In genomic region chr16:57297856-57298255, GRCh38 we compare ENCODE assay signal across 11 cellular contexts. TPM values are rescaled to one million over a fixed set of nuclear protein-coding genes. Genes with fewer than 3 reads are reported as not detected.
DNase-seq lines count a peak whose midpoint lies in the region; ATAC-seq and TF ChIP-seq lines count a peak whose summit lies in the region.
"Had no signal": no experiment of that assay in that cellular context is flagged by ENCODE, and none has a peak within 500 bp of the region (broad histone marks: within the 10 kb centered on the region; RNA-seq: fewer than 3 reads in every experiment).

No MANE protein-coding gene starts in this region.

- H2BK5ac ChIP-seq in mesendoderm (ENCODE audit: low read length): no peak overlapping the region

- no peak overlapping the region for H3K9ac ChIP-seq in mesendoderm (ENCODE audit: low read length)

- no peak overlapping the region for H4K8ac ChIP-seq in mesendoderm (ENCODE audit: low read depth, low read length)

- CTCF ChIA-PET in Caco-2 (lab: Charles Lee): no interaction called here
- CTCF ChIA-PET in activated CD8-positive, alpha-beta memory T cell treated with anti-CD3 and anti-CD28 coated beads, Interleukin-2, amount 10 ng/mL, durations not matched to agents 7 days and 5 days (lab: Charles Lee): interaction anchor here (12.5 kb wide), 1 partner anchor 120 kb away, joined by 283 read pairs; no protein-coding TSS in a partner anchor

- no peak overlapping the region for H4K5ac ChIP-seq in mesendoderm (ENCODE audit: low read length)

- TF ChIP-seq CTCF in Caco-2 (IDR thresholded peaks at IDR 0.05; ENCODE audit: insufficient read depth in 1 of 2, low read depth in 1 of 2, low read length in 1 of 2, severe bottlenecking in 1 of 2, unreplicated experiment in 1 of 2) (no peak), WERI-Rb-1 (IDR thresholded peaks at IDR 0.05; ENCODE audit: low read depth, low read length) (no peak)

- no peaks in the 10 kb centered on the region for H3K27me3 Mint-ChIP-seq in Caco-2 (ENCODE audit: insufficient read depth, unreplicated experiment)
- H3K27me3 Mint-ChIP-seq in activated CD8-positive, alpha-beta memory T cell treated with anti-CD3 and anti-CD28 coated beads, Interleukin-2, amount 10 ng/mL, durations not matched to agents 7 days and 5 days: no peaks in the 10 kb centered on the region

- POLR2A ChIA-PET in Caco-2 (lab: Charles Lee): no interaction called here

- no CpG with 5 or more reads among the region's 13 CpGs for WGBS in mesendoderm (ENCODE audit: extremely low coverage, insufficient coverage, low lambda C conversion rate)

- no peak overlapping the region for H2AK5ac ChIP-seq in mesendoderm (ENCODE audit: low read length)

- H3K56ac ChIP-seq in mesendoderm (ENCODE audit: low read length): no peak overlapping the region

- no peak overlapping the region for H3K4me2 ChIP-seq in mesendoderm (ENCODE audit: low read length)

- no peaks in the 10 kb centered on the region for H3K79me2 ChIP-seq in mesendoderm (ENCODE audit: control insufficient read depth, insufficient read depth, low read length)

- no TSS peak for BruUV-seq in Caco-2 (replicated peaks; lab: Mats Ljungman, UMichigan)

- H3K23ac ChIP-seq in mesendoderm (ENCODE audit: low read length): no peak overlapping the region

- no peaks in the 10 kb centered on the region for H3K9me3 ChIP-seq in Caco-2
- H3K9me3 ChIP-seq in WERI-Rb-1 (ENCODE audit: severe bottlenecking): no peaks in the 10 kb centered on the region

- H3K9me3 Mint-ChIP-seq in Caco-2 (ENCODE audit: unreplicated experiment): no peaks in the 10 kb centered on the region
- H3K9me3 Mint-ChIP-seq in activated CD8-positive, alpha-beta memory T cell treated with anti-CD3 and anti-CD28 coated beads, Interleukin-2, amount 10 ng/mL, durations not matched to agents 7 days and 5 days (ENCODE audit: low read depth): no peaks in the 10 kb centered on the region
- H3K9me3 Mint-ChIP-seq: stimulated activated effector memory CD8-positive, alpha-beta T cell treated with anti-CD3 and anti-CD28 coated beads, Interleukin-12 subunit alpha, Interleukin-12 subunit beta, amount 100 ng/mL, for 72 hours had no signal

- no peak overlapping the region for H2BK15ac ChIP-seq in mesendoderm (replicated peaks; ENCODE audit: low read depth)

- no peak overlapping the region for H3K27ac ChIP-seq in mesendoderm (ENCODE audit: low read depth, low read length)
- H3K27ac ChIP-seq in WERI-Rb-1: no peak overlapping the region

- H3K36me3 ChIP-seq in Caco-2 (ENCODE audit: control insufficient read depth, insufficient read depth, low read length): no peaks in the 10 kb centered on the region
- H3K36me3 ChIP-seq in mesendoderm (ENCODE audit: control insufficient read depth, insufficient read depth, low read length): no peaks in the 10 kb centered on the region
- no peaks in the 10 kb centered on the region for H3K36me3 ChIP-seq in WERI-Rb-1

- H3K4me3 ChIP-seq in Caco-2 (ENCODE audit: low read depth, low read length) (no peak overlapping the region), mesendoderm (ENCODE audit: low read length) (no peak overlapping the region), WERI-Rb-1 (ENCODE audit: low read depth, low read length) (no peak overlapping the region)

- peak overlapping the region; percentile 56 for H3K4me3 Mint-ChIP-seq in Caco-2 (ENCODE audit: unreplicated experiment)
- H3K4me3 Mint-ChIP-seq in activated CD8-positive, alpha-beta memory T cell treated with anti-CD3 and anti-CD28 coated beads, Interleukin-2, amount 10 ng/mL, durations not matched to agents 7 days and 5 days: no peak overlapping the region
- H3K4me3 Mint-ChIP-seq: stimulated activated effector memory CD8-positive, alpha-beta T cell treated with anti-CD3 and anti-CD28 coated beads, Interleukin-12 subunit alpha, Interleukin-12 subunit beta, amount 100 ng/mL, for 72 hours had no signal

- H3K27me3 ChIP-seq in Caco-2 (replicated peaks; ENCODE audit: control insufficient read depth, insufficient read depth, low read length) (no peaks in the 10 kb centered on the region), mesendoderm (ENCODE audit: insufficient read depth, low read length, poor library complexity) (no peaks in the 10 kb centered on the region), WERI-Rb-1 (ENCODE audit: insufficient read depth, low read depth, severe bottlenecking) (no peaks in the 10 kb centered on the region)

- no peak overlapping the region for H3K4ac ChIP-seq in mesendoderm (ENCODE audit: low read depth, low read length)

- H2BK120ac ChIP-seq in mesendoderm (ENCODE audit: low read depth, low read length): no peak overlapping the region

- no peak overlapping the region for H3K27ac Mint-ChIP-seq in Caco-2 (ENCODE audit: unreplicated experiment)
- peak overlapping the region; percentile 90 for H3K27ac Mint-ChIP-seq in activated CD8-positive, alpha-beta memory T cell treated with anti-CD3 and anti-CD28 coated beads, Interleukin-2, amount 10 ng/mL, durations not matched to agents 7 days and 5 days

- H3K36me3 Mint-ChIP-seq in Caco-2 (ENCODE audit: insufficient read depth, unreplicated experiment): peaks cover 5% of the 10 kb centered on the region
- H3K36me3 Mint-ChIP-seq in activated CD8-positive, alpha-beta memory T cell treated with anti-CD3 and anti-CD28 coated beads, Interleukin-2, amount 10 ng/mL, durations not matched to agents 7 days and 5 days: no peaks in the 10 kb centered on the region
- H3K36me3 Mint-ChIP-seq: stimulated activated effector memory CD8-positive, alpha-beta T cell treated with anti-CD3 and anti-CD28 coated beads, Interleukin-12 subunit alpha, Interleukin-12 subunit beta, amount 100 ng/mL, for 72 hours had no signal

- ATAC-seq in activated CD8-positive, alpha-beta memory T cell treated with anti-CD3 and anti-CD28 coated beads, Interleukin-2, amount 10 ng/mL, durations not matched to agents 7 days and 5 days: no peak
- ATAC-seq: stimulated activated effector memory CD8-positive, alpha-beta T cell treated with anti-CD3 and anti-CD28 coated beads, Interleukin-12 subunit alpha, Interleukin-12 subunit beta, amount 100 ng/mL, for 72 hours had no signal

- DNase-seq in Caco-2 (no peak), NCI-H748 treated with DMSO at 0.1 percent for 48 hours (lab: John Stamatoyannopoulos, UW) (peak; percentile 21), mesendoderm (peak; percentile 39), WERI-Rb-1 (no peak), SHP77 treated with DMSO at 0.1 percent for 48 hours (lab: John Stamatoyannopoulos, UW) (no peak), GM03348 (ENCODE audit: low spot score) (no peak), NK-92 (lab: John Stamatoyannopoulos, UW; ENCODE audit: unreplicated experiment) (no peak)
- DNase-seq in activated CD8-positive, alpha-beta memory T cell treated with anti-CD3 and anti-CD28 coated beads, Interleukin-2, amount 10 ng/mL, durations not matched to agents 7 days and 5 days: peak; percentile 79
- DNase-seq: activated CD4-positive, CD25-positive, alpha-beta regulatory T cell; cortex of kidney had no signal

- peaks cover 14% of the 10 kb centered on the region for H3K4me1 ChIP-seq in Caco-2
- H3K4me1 ChIP-seq in mesendoderm (ENCODE audit: control insufficient read depth, low read depth, low read length): no peaks in the 10 kb centered on the region

- intact Hi-C loops in Caco-2 (cut with micrococcal nuclease; ENCODE audit: unreplicated experiment): loop anchor here (5.0 kb wide), 1 partner anchor 206 kb away; the partner anchor contains the start of gene CPNE2

- H3K4me1 Mint-ChIP-seq in Caco-2 (ENCODE audit: low read depth, unreplicated experiment): peaks cover 5% of the 10 kb centered on the region
- peaks cover 12% of the 10 kb centered on the region for H3K4me1 Mint-ChIP-seq in activated CD8-positive, alpha-beta memory T cell treated with anti-CD3 and anti-CD28 coated beads, Interleukin-2, amount 10 ng/mL, durations not matched to agents 7 days and 5 days

- H3K79me1 ChIP-seq in mesendoderm (ENCODE audit: low read length): no peaks in the 10 kb centered on the region

- no peak overlapping the region for H3K18ac ChIP-seq in mesendoderm (ENCODE audit: low read length)

RNA-seq across cellular contexts. Expression of gene PLLP, which starts 13.4 kb away (rescaled TPM):
- total RNA-seq in Caco-2 (2022): 53.0 and 54.0 TPM in 2 replicates
- not detected for total RNA-seq in activated CD8-positive, alpha-beta memory T cell treated with anti-CD3 and anti-CD28 coated beads, Interleukin-2, amount 10 ng/mL, durations not matched to agents 7 days and 5 days
- polyA plus RNA-seq in mesendoderm (2013, experiment 1 of 2): 0.97 TPM
- 0.91 TPM for polyA plus RNA-seq in mesendoderm (2013, experiment 2 of 2)

RNA-seq across cellular contexts. Expression of gene ARL2BP, which starts 52.8 kb away (rescaled TPM):
- total RNA-seq in Caco-2 (2022): 38.5 and 47.6 TPM in 2 replicates
- 10 to 100 TPM; 24.9 to 30.2 TPM for total RNA-seq in activated CD8-positive, alpha-beta memory T cell treated with anti-CD3 and anti-CD28 coated beads, Interleukin-2, amount 10 ng/mL, durations not matched to agents 7 days and 5 days
- polyA plus RNA-seq in mesendoderm (2013, experiment 1 of 2): 16.7 TPM
- 16.9 TPM for polyA plus RNA-seq in mesendoderm (2013, experiment 2 of 2)

Comparison
In these comparisons a context has a peak if more than half of its experiments do, and no peak if none do; other contexts are left out.
1. DNase-seq: peak in NCI-H748 treated with DMSO at 0.1 percent for 48 hours (single experiment), activated CD8-positive, alpha-beta memory T cell treated with anti-CD3 and anti-CD28 coated beads, Interleukin-2, amount 10 ng/mL, durations not matched to agents 7 days and 5 days (single experiment) and mesendoderm (single experiment); none in Caco-2 (0 of 2), WERI-Rb-1 (single experiment), SHP77 treated with DMSO at 0.1 percent for 48 hours (single experiment), GM03348 (single experiment) and NK-92 (single experiment).
2. RNA of gene PLLP, which starts 13.4 kb away (total RNA-seq): 53.0 to 54.0 TPM in Caco-2; not detected in activated CD8-positive, alpha-beta memory T cell treated with anti-CD3 and anti-CD28 coated beads, Interleukin-2, amount 10 ng/mL, durations not matched to agents 7 days and 5 days; every median in the first group is over 10 times any median in the second.